ENCODE assay signal across 15 cellular contexts in genomic region chr6:134114489-134114888, GRCh38.
A peak's percentile ranks its signal among the peaks of the same experiment; 100 is the strongest.
DNase-seq lines count a peak whose midpoint lies in the region; ATAC-seq, FAIRE-seq and TF ChIP-seq lines count a peak whose summit lies in the region.
"Had no signal": no experiment of that assay in that cellular context is flagged by ENCODE, and none has a peak within 500 bp of the region (broad histone marks: within the 10 kb centered on the region; RNA-seq: fewer than 3 reads in every experiment).

No MANE protein-coding gene starts in this region.

- 67 to 72% methylated on average over 3 of the region's 3 CpGs for whole genome bisulfite sequencing in pancreas, 2 donors

- no peaks in the 10 kb centered on the region; the same call in 2 of the 3 replicates for H3K4me1 Mint-ChIP-seq in GM23338

- no peak overlapping the region for H3K4me3 ChIP-seq in GM23338
- no peak overlapping the region for H3K4me3 ChIP-seq in dorsolateral prefrontal cortex
- no peak overlapping the region for H3K4me3 ChIP-seq in pancreas
- H3K4me3 ChIP-seq: BLaER1 had no signal

- no peak for TF ChIP-seq EP300 in Ishikawa (IDR thresholded peaks at IDR 0.05; ENCODE audit: borderline replicate concordance)

- no peak overlapping the region for H3K27ac ChIP-seq in GM23338 (ENCODE audit: low read depth)
- peak overlapping the region in 52 of 59 donors; percentile 40 to 95 (median 87) for H3K27ac ChIP-seq in dorsolateral prefrontal cortex
- peak overlapping the region; percentile 81 for H3K27ac ChIP-seq in substantia nigra (ENCODE audit: low read depth, low read length, poor library complexity, severe bottlenecking)
- H3K27ac ChIP-seq in pancreas, result no peak overlapping the region
- H3K27ac ChIP-seq: BLaER1 had no signal

- no peak for FAIRE-seq in pancreas (lab: Jason Lieb, UNC)

- H3F3A ChIP-seq in GM23338 (replicated peaks; ENCODE audit: low read depth), result no peaks in the 10 kb centered on the region

- no peaks in the 10 kb centered on the region for H3K4me1 ChIP-seq in GM23338 (ENCODE audit: insufficient read depth)
- no peaks in the 10 kb centered on the region for H3K4me1 ChIP-seq in pancreas

- no peak for TF ChIP-seq CTCF in GM23338 (conservative IDR thresholded peaks at IDR 0.05; ENCODE audit: low read depth in 2 of 2)
- no peak for TF ChIP-seq CTCF in dorsolateral prefrontal cortex (IDR thresholded peaks at IDR 0.05 in 54 of 56, conservative IDR thresholded peaks at IDR 0.05 in 2 of 56; ENCODE audit: low read depth in 1 of 56, partially characterized antibody in 56 of 56)
- TF ChIP-seq CTCF in pancreas (IDR thresholded peaks at IDR 0.05), result no peak

- no peak for DNase-seq in GM23338 (ENCODE audit: low spot score)
- DNase-seq in dorsolateral prefrontal cortex, result no peak
- no peak for DNase-seq in substantia nigra (lab: John Stamatoyannopoulos, UW)
- no peak for DNase-seq in activated effector memory CD4-positive, alpha-beta T cell treated with anti-CD3 and anti-CD28 coated beads, Interleukin-2, amount 50 U/mL, for 16 hours
- DNase-seq in pancreas, result no peak
- DNase-seq in COR-L47 (lab: John Stamatoyannopoulos, UW), result no peak
- DNase-seq: 8988T; Calu3; CD4-positive, alpha-beta memory T cell; DMS79 treated with DMSO at 0.1 percent for 48 hours; GF-D8; HCEC 1CT had no signal

- H3K9me3 Mint-ChIP-seq in GM23338, result no peaks in the 10 kb centered on the region

- H4K20me1 ChIP-seq in GM23338 (replicated peaks; ENCODE audit: insufficient read depth), result no peaks in the 10 kb centered on the region
- H4K20me1 ChIP-seq: BLaER1 had no signal

- no peak overlapping the region for H3K4me3 Mint-ChIP-seq in GM23338
- H3K4me3 Mint-ChIP-seq: CD14-positive monocyte; CD4-positive, alpha-beta memory T cell had no signal

- ATAC-seq in GM23338 (no peak), pancreas (no peak)

- peaks cover 2% of the 10 kb centered on the region for H3K27me3 Mint-ChIP-seq in GM23338 (ENCODE audit: insufficient read depth, low read depth, poor library complexity)

- no peaks in the 10 kb centered on the region for H3K79me2 ChIP-seq in GM23338 (replicated peaks; ENCODE audit: insufficient read depth)

- no peaks in the 10 kb centered on the region for H3K9me2 ChIP-seq in GM23338 (ENCODE audit: insufficient read depth)

- H3K9me3 ChIP-seq in pancreas, result no peaks in the 10 kb centered on the region

- no peak for TF ChIP-seq RAD21 in Ishikawa (IDR thresholded peaks at IDR 0.05; ENCODE audit: low read depth)

- no peaks in the 10 kb centered on the region for H3K36me3 ChIP-seq in GM23338 (ENCODE audit: insufficient read depth)
- no peaks in the 10 kb centered on the region for H3K36me3 ChIP-seq in pancreas
- H3K36me3 ChIP-seq: BLaER1 had no signal

- no peak overlapping the region for H2AFZ ChIP-seq in GM23338

- H3K27me3 ChIP-seq in GM23338 (ENCODE audit: insufficient read depth) (no peaks in the 10 kb centered on the region), dorsolateral prefrontal cortex (no peaks in the 10 kb centered on the region), pancreas (no peaks in the 10 kb centered on the region)
- H3K27me3 ChIP-seq: BLaER1 had no signal

- no peaks in the 10 kb centered on the region for H3K36me3 Mint-ChIP-seq in GM23338 (ENCODE audit: low read depth)
- H3K36me3 Mint-ChIP-seq: CD14-positive monocyte; CD4-positive, alpha-beta memory T cell had no signal

- H3K27ac Mint-ChIP-seq in GM23338, result no peak overlapping the region
- H3K27ac Mint-ChIP-seq: CD14-positive monocyte; CD4-positive, alpha-beta memory T cell had no signal

- intact Hi-C loops in dorsolateral prefrontal cortex (cut with DNase I), result no loop called here
- intact Hi-C loops in pancreas (cut with DNase I), result no loop called here

- H3K4me2 ChIP-seq in GM23338, result no peak overlapping the region
- H3K4me2 ChIP-seq: BLaER1 had no signal

TF ChIP-seq in GM23338, 12 proteins besides CTCF, POLR2A, EP300 and RAD21 (continues in another document):
- TF ChIP-seq, protein P1, sequence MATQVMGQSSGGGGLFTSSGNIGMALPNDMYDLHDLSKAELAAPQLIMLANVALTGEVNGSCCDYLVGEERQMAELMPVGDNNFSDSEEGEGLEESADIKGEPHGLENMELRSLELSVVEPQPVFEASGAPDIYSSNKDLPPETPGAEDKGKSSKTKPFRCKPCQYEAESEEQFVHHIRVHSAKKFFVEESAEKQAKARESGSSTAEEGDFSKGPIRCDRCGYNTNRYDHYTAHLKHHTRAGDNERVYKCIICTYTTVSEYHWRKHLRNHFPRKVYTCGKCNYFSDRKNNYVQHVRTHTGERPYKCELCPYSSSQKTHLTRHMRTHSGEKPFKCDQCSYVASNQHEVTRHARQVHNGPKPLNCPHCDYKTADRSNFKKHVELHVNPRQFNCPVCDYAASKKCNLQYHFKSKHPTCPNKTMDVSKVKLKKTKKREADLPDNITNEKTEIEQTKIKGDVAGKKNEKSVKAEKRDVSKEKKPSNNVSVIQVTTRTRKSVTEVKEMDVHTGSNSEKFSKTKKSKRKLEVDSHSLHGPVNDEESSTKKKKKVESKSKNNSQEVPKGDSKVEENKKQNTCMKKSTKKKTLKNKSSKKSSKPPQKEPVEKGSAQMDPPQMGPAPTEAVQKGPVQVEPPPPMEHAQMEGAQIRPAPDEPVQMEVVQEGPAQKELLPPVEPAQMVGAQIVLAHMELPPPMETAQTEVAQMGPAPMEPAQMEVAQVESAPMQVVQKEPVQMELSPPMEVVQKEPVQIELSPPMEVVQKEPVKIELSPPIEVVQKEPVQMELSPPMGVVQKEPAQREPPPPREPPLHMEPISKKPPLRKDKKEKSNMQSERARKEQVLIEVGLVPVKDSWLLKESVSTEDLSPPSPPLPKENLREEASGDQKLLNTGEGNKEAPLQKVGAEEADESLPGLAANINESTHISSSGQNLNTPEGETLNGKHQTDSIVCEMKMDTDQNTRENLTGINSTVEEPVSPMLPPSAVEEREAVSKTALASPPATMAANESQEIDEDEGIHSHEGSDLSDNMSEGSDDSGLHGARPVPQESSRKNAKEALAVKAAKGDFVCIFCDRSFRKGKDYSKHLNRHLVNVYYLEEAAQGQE (IDR thresholded peaks at IDR 0.05; ENCODE audit: unreplicated experiment), result peak; percentile 31

TF ChIP-seq in Ishikawa, 13 proteins besides CTCF, POLR2A, EP300 and RAD21:
- TF ChIP-seq TEAD4 (IDR thresholded peaks at IDR 0.05), result no peak
- TF ChIP-seq, protein P1 (IDR thresholded peaks at IDR 0.05; ENCODE audit: low read depth), result peak; percentile 54; the same call in 1 of the 2 replicates

Comparison
In these comparisons a context has a peak if more than half of its experiments do, and no peak if none do; other contexts are left out.
1. H3K27ac ChIP-seq: peak in dorsolateral prefrontal cortex (52 of 59) and substantia nigra (single experiment); none in GM23338 (single experiment) and pancreas (0 of 4).